ENCODE assay signal across 1 cellular context in the genomic region with DNA sequence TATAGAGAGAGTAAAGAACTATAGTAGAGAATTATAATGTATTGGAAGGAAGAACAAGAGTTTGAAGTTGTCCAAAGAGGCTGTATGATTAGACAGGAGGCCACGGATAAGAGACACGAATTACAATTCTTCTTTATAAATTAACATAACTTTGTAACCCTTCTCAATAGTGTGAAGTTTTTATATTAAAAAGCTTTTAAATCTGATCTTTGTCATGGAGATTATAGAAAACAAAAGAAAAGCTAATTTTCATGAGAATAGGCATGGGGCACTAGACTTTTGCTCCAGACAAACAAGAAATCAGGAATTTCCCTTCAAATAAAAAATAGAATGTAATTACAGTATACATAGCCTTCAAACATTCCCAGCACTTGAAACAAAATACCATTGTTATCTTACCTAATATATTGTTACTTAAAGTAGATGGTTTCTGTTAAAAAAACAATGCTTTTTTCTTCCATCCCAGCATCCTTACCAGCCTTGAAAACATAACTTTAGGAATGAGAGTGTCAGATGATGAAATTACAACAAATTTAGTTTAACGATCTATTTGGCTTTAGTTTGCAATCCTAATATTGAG.
TF ChIP-seq lines count a peak whose summit lies in the region.

No MANE protein-coding gene starts in this region.

TF ChIP-seq in H1, 55 proteins besides CTCF, POLR2A, EP300 and RAD21:
- TF ChIP-seq SIN3A (conservative IDR thresholded peaks at IDR 0.05 in 1 of 2, IDR thresholded peaks at IDR 0.05 in 1 of 2; ENCODE audit: low read depth in 1 of 2, low read length in 2 of 2) (no peak), PHF8 (conservative IDR thresholded peaks at IDR 0.05; ENCODE audit: low read depth, low read length) (no peak)
